8 cellular contexts compared by ENCODE assay signal in genomic region chr1:31715097-31715872, GRCh38. TPM values are rescaled to one million over a fixed set of nuclear protein-coding genes. Genes with fewer than 3 reads are reported as not detected.
DNase-seq lines count a peak whose midpoint lies in the region; ATAC-seq and TF ChIP-seq lines count a peak whose summit lies in the region.

No MANE protein-coding gene starts in this region.

- no peaks in the 10 kb centered on the region for H3K9me3 ChIP-seq in gastrocnemius medialis

- peak; percentile 96 for DNase-seq in ELF-1 (ENCODE audit: low read depth, low spot score)
- DNase-seq in HT1080 (ENCODE audit: low read depth), result peak; percentile 24
- peak; percentile 99 for DNase-seq in cerebellar cortex (ENCODE audit: low spot score)
- DNase-seq in immature natural killer cell, result peak in 2 of 3 donors; percentile 36 to 43
- DNase-seq in gastrocnemius medialis, result peak; percentile 88 to 94

- peak overlapping the region; percentile 84 to 97 (median 94) for H3K27ac ChIP-seq in gastrocnemius medialis

- TF ChIP-seq POLR2A in gastrocnemius medialis (IDR thresholded peaks at IDR 0.05), result peak; percentile 74 to 88

- H3K27me3 ChIP-seq in gastrocnemius medialis, result no peaks in the 10 kb centered on the region

- H3K9me3 Mint-ChIP-seq in immature natural killer cell, result peaks cover 0 to 2% (median 0%) of the 10 kb centered on the region in 6 donors

- H3K4me3 ChIP-seq in gastrocnemius medialis, result peak overlapping the region; percentile 50 to 80 (median 64)

- peak; percentile 79 to 93 (median 88) for TF ChIP-seq CTCF in gastrocnemius medialis (IDR thresholded peaks at IDR 0.05 in 4 of 5, conservative IDR thresholded peaks at IDR 0.05 in 1 of 5)

- H3K27ac Mint-ChIP-seq in immature natural killer cell, result peak overlapping the region in 1 of 6 donors; percentile 31

- H3K36me3 ChIP-seq in gastrocnemius medialis, result no peaks in the 10 kb centered on the region

- H3K4me3 Mint-ChIP-seq in immature natural killer cell, result peak overlapping the region; percentile 69 to 87 (median 77)

- intact Hi-C loops in gastrocnemius medialis (cut with DNase I; ENCODE audit: low total_unique reads), result loop anchor here (1.0 to 2.0 kb wide), 4 partner anchors 14 to 71 kb away; partner anchors contain the start of gene PEF1

- in situ Hi-C loops in gastrocnemius medialis (cut with MboI; ENCODE audit: low sequenced_read_pairs in 4 of 4), result loop anchor here in 1 of 4 donors (10.0 kb wide), 1 partner anchor 50 kb away; no protein-coding TSS in a partner anchor

- H3K36me3 Mint-ChIP-seq in immature natural killer cell, result no peaks in the 10 kb centered on the region

- H3K27me3 Mint-ChIP-seq in immature natural killer cell (ENCODE audit: low read depth in 3 of 3), result peaks cover 17 to 22% (median 20%) of the 10 kb centered on the region in 3 donors

- ATAC-seq in SK-N-SH treated with all-trans-retinoic acid at 6 μM for 48 hours (peak; percentile 94), gastrocnemius medialis (peak; percentile 89), GM18909 (IDR thresholded peaks at IDR 0.05; ENCODE audit: poor library complexity, unreplicated experiment) (no peak), HG02763 (IDR thresholded peaks at IDR 0.05; ENCODE audit: unreplicated experiment) (no peak)

- peaks cover 16 to 23% of the 10 kb centered on the region in 2 donors for H3K4me1 Mint-ChIP-seq in immature natural killer cell

- H3K4me1 ChIP-seq in gastrocnemius medialis, result peaks cover 4 to 22% of the 10 kb centered on the region in 2 donors

TF ChIP-seq in SK-N-SH treated with all-trans-retinoic acid at 6 μM for 48 hours, 23 proteins besides CTCF, POLR2A, EP300 and RAD21:
- TF ChIP-seq POU6F1 (CRISPR knock-in tag; IDR thresholded peaks at IDR 0.05; ENCODE audit: borderline replicate concordance, low read depth), result no peak
- TF ChIP-seq ZNF70 (CRISPR knock-in tag; IDR thresholded peaks at IDR 0.05), result no peak
- no peak for TF ChIP-seq CSRNP3 (CRISPR knock-in tag; IDR thresholded peaks at IDR 0.05)
- no peak for TF ChIP-seq TCF4 (CRISPR knock-in tag; IDR thresholded peaks at IDR 0.05; ENCODE audit: borderline replicate concordance)
- no peak for TF ChIP-seq ZFP3 (CRISPR knock-in tag; IDR thresholded peaks at IDR 0.05)
- TF ChIP-seq CSDC2 (CRISPR knock-in tag; IDR thresholded peaks at IDR 0.05), result no peak
TF ChIP-seq in SK-N-SH treated with all-trans-retinoic acid at 6 μM for 48 hours: peak in this region for 0.

RNA-seq across cellular contexts. Expression of gene COL16A1, which starts 11.5 kb away (rescaled TPM):
- total RNA-seq in HT1080 (2014; rRNA removed; shearing (Covaris generic)), result 5.3 and 7.3 TPM in 2 replicates
- polyA plus RNA-seq in HT1080 (2015; cell fraction: cytosol; rRNA removed), result 2.2 and 2.5 TPM in 2 replicates
- 26.5 and 27.6 TPM in 2 replicates for polyA plus RNA-seq in HT1080 (2015; cell fraction: nucleus; rRNA removed)
- not detected for polyA plus RNA-seq in immature natural killer cell
- total RNA-seq in gastrocnemius medialis, result 10 to 100 TPM in 1 of 4 donors, 1 to 10 TPM in 3; 4.3 to 11.4 (median 5.3) TPM

RNA-seq across cellular contexts. Expression of gene ADGRB2, which starts 48.9 kb away (rescaled TPM):
- 10.8 and 14.1 TPM in 2 replicates for total RNA-seq in HT1080 (2014; rRNA removed; shearing (Covaris generic))
- polyA plus RNA-seq in HT1080 (2015; cell fraction: cytosol; rRNA removed), result 7.1 and 8.4 TPM in 2 replicates
- 13.1 and 16.5 TPM in 2 replicates for polyA plus RNA-seq in HT1080 (2015; cell fraction: nucleus; rRNA removed)
- 1 to 10 TPM in 1 of 3 donors, under 1 TPM in 1, not detected in 1; 0.36 to 2.1 TPM for polyA plus RNA-seq in immature natural killer cell
- total RNA-seq in gastrocnemius medialis, result 1 to 10 TPM in 3 of 4 donors, not detected in 1; 1.1 to 2.2 (median 1.7) TPM

Comparison
In these comparisons a context has a peak if more than half of its experiments do, and no peak if none do; other contexts are left out.
1. DNase-seq: peak in every context shown above with its lines; median percentile 99 in cerebellar cortex; 96 in ELF-1; 91 in gastrocnemius medialis; 40 in immature natural killer cell; 24 in HT1080.
2. ATAC-seq: peak in SK-N-SH treated with all-trans-retinoic acid at 6 μM for 48 hours (single experiment) and gastrocnemius medialis (2 of 2); none in GM18909 (single experiment) and HG02763 (single experiment).